In the genomic region with DNA sequence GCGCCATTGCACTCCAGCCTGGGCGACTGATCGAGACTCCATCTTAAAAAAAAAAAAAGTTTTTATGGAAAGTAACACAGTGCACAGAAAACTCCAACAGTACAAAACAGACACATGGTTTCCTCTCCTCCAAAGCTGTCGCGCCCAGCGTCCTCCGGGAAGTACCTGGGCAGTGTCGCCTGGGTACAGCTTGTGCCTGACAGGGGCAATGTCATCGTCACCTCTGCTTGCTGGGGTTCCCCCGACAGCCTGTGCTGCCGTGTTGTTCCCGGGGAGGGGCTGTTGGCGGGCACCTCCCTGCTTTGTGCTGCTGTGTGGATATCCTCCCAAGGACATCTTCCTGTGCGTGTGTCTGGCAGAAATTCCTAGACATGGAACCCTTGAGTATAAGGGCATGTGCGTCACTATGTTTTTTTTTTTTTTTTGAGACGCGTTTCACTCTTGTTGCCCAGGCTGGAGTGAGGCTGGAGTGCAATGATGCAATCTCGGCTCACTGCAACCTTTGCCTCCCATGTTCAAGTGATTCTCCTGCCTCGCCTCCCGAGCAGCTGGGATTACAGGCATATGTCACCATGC, we compare ENCODE assay signal across 2 cellular contexts.
TF ChIP-seq lines count a peak whose summit lies in the region.

No MANE protein-coding gene starts in this region.

TF ChIP-seq in H1, 55 proteins besides CTCF, POLR2A, EP300 and RAD21:
- TF ChIP-seq BRCA1 (IDR thresholded peaks at IDR 0.05; ENCODE audit: low read depth, low read length): no peak
- no peak for TF ChIP-seq KDM1A (IDR thresholded peaks at IDR 0.05; ENCODE audit: borderline replicate concordance, low read length)
- TF ChIP-seq ASH2L (IDR thresholded peaks at IDR 0.05; ENCODE audit: low read length): no peak
- no peak for TF ChIP-seq NRF1 (IDR thresholded peaks at IDR 0.05; ENCODE audit: low read depth, low read length)
- TF ChIP-seq HDAC2 (IDR thresholded peaks at IDR 0.05; ENCODE audit: borderline replicate concordance in 1 of 2, low read depth in 2 of 2, low read length in 2 of 2): no peak
- no peak for TF ChIP-seq TBP (IDR thresholded peaks at IDR 0.05; ENCODE audit: low read depth, low read length)
- TF ChIP-seq, protein P1, sequence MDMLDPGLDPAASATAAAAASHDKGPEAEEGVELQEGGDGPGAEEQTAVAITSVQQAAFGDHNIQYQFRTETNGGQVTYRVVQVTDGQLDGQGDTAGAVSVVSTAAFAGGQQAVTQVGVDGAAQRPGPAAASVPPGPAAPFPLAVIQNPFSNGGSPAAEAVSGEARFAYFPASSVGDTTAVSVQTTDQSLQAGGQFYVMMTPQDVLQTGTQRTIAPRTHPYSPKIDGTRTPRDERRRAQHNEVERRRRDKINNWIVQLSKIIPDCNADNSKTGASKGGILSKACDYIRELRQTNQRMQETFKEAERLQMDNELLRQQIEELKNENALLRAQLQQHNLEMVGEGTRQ (IDR thresholded peaks at IDR 0.05; ENCODE audit: low read length): no peak
- no peak for TF ChIP-seq RXRA (IDR thresholded peaks at IDR 0.05; ENCODE audit: insufficient read depth, low read depth, low read length)
- no peak for TF ChIP-seq SP4 (IDR thresholded peaks at IDR 0.05; ENCODE audit: low read length)
- TF ChIP-seq HDAC6 (IDR thresholded peaks at IDR 0.05; ENCODE audit: low read depth, low read length): no peak
- no peak for TF ChIP-seq BACH1 (IDR thresholded peaks at IDR 0.05; ENCODE audit: low read length)
- no peak for TF ChIP-seq SP2 (IDR thresholded peaks at IDR 0.05; ENCODE audit: low read length)
- no peak for TF ChIP-seq CHD2 (IDR thresholded peaks at IDR 0.05; ENCODE audit: low read length)
- TF ChIP-seq TCF12 (IDR thresholded peaks at IDR 0.05; ENCODE audit: low read depth, low read length): no peak
- TF ChIP-seq CTBP2 (IDR thresholded peaks at IDR 0.05; ENCODE audit: borderline replicate concordance, insufficient read depth, insufficient read length, low read length): no peak

TF ChIP-seq in HepG2, 621 proteins besides CTCF, POLR2A, EP300 and RAD21 (continues in another document):
- TF ChIP-seq XBP1 (CRISPR knock-in tag; IDR thresholded peaks at IDR 0.05) (no peak), HNF4A (CRISPR knock-in tag; IDR thresholded peaks at IDR 0.05) (peak; percentile 28; the same call in 1 of the 2 replicates), ZNF460 (CRISPR knock-in tag; IDR thresholded peaks at IDR 0.05; ENCODE audit: borderline replicate concordance) (peak; percentile 78; the same call in 1 of the 2 replicates), ZNF121 (CRISPR knock-in tag; IDR thresholded peaks at IDR 0.05) (peak; percentile 51; the same call in 1 of the 2 replicates), HOXA3 (CRISPR knock-in tag; IDR thresholded peaks at IDR 0.05) (0 out of 2 replicates have a peak, but pooled peaks have one; percentile 13), SOX6 (IDR thresholded peaks at IDR 0.05) (no peak), SOX6 (CRISPR knock-in tag; IDR thresholded peaks at IDR 0.05) (no peak), RFXAP (CRISPR knock-in tag; IDR thresholded peaks at IDR 0.05; ENCODE audit: borderline replicate concordance) (0 out of 2 replicates have a peak, but pooled peaks have one; percentile 37), GABPB1 (CRISPR knock-in tag; IDR thresholded peaks at IDR 0.05) (0 out of 2 replicates have a peak, but pooled peaks have one; percentile 15), CEBPB (IDR thresholded peaks at IDR 0.05; ENCODE audit: borderline replicate concordance, low read depth, low read length) (peak; percentile 89), SALL1 (CRISPR knock-in tag; IDR thresholded peaks at IDR 0.05) (peak; percentile 12), SAP130 (CRISPR knock-in tag; IDR thresholded peaks at IDR 0.05; ENCODE audit: low read depth) (peak; percentile 45), THAP11 (CRISPR knock-in tag; IDR thresholded peaks at IDR 0.05) (0 out of 2 replicates have a peak, but pooled peaks have one; percentile 21), ZNF761 (CRISPR knock-in tag; conservative IDR thresholded peaks at IDR 0.05) (0 out of 2 replicates have a peak, but pooled peaks have one; percentile 29), ATF7 (IDR thresholded peaks at IDR 0.05) (peak; percentile 64; the same call in 1 of the 2 replicates), ATF7 (CRISPR knock-in tag; IDR thresholded peaks at IDR 0.05) (peak; percentile 40; the same call in 1 of the 2 replicates), GFI1 (CRISPR knock-in tag; IDR thresholded peaks at IDR 0.05; ENCODE audit: borderline replicate concordance) (0 out of 2 replicates have a peak, but pooled peaks have one; percentile 40), ZNF556 (CRISPR knock-in tag; IDR thresholded peaks at IDR 0.05; ENCODE audit: borderline replicate concordance) (0 out of 2 replicates have a peak, but pooled peaks have one; percentile 25), NR2C2 (CRISPR knock-in tag; IDR thresholded peaks at IDR 0.05; ENCODE audit: borderline replicate concordance) (peak; percentile 38; the same call in 1 of the 2 replicates), CREB1 (IDR thresholded peaks at IDR 0.05) (peak; percentile 28; the same call in 1 of the 2 replicates), CREB1 (CRISPR knock-in tag; IDR thresholded peaks at IDR 0.05) (no peak), CEBPG (CRISPR knock-in tag; IDR thresholded peaks at IDR 0.05) (peak; percentile 90), POLR2G (IDR thresholded peaks at IDR 0.05; ENCODE audit: low read depth, low read length) (0 out of 2 replicates have a peak, but pooled peaks have one; percentile 25)
- TF ChIP-seq, protein P2, sequence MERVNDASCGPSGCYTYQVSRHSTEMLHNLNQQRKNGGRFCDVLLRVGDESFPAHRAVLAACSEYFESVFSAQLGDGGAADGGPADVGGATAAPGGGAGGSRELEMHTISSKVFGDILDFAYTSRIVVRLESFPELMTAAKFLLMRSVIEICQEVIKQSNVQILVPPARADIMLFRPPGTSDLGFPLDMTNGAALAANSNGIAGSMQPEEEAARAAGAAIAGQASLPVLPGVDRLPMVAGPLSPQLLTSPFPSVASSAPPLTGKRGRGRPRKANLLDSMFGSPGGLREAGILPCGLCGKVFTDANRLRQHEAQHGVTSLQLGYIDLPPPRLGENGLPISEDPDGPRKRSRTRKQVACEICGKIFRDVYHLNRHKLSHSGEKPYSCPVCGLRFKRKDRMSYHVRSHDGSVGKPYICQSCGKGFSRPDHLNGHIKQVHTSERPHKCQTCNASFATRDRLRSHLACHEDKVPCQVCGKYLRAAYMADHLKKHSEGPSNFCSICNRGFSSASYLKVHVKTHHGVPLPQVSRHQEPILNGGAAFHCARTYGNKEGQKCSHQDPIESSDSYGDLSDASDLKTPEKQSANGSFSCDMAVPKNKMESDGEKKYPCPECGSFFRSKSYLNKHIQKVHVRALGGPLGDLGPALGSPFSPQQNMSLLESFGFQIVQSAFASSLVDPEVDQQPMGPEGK (CRISPR knock-in tag; IDR thresholded peaks at IDR 0.05): peak; percentile 74
- TF ChIP-seq, protein P3, sequence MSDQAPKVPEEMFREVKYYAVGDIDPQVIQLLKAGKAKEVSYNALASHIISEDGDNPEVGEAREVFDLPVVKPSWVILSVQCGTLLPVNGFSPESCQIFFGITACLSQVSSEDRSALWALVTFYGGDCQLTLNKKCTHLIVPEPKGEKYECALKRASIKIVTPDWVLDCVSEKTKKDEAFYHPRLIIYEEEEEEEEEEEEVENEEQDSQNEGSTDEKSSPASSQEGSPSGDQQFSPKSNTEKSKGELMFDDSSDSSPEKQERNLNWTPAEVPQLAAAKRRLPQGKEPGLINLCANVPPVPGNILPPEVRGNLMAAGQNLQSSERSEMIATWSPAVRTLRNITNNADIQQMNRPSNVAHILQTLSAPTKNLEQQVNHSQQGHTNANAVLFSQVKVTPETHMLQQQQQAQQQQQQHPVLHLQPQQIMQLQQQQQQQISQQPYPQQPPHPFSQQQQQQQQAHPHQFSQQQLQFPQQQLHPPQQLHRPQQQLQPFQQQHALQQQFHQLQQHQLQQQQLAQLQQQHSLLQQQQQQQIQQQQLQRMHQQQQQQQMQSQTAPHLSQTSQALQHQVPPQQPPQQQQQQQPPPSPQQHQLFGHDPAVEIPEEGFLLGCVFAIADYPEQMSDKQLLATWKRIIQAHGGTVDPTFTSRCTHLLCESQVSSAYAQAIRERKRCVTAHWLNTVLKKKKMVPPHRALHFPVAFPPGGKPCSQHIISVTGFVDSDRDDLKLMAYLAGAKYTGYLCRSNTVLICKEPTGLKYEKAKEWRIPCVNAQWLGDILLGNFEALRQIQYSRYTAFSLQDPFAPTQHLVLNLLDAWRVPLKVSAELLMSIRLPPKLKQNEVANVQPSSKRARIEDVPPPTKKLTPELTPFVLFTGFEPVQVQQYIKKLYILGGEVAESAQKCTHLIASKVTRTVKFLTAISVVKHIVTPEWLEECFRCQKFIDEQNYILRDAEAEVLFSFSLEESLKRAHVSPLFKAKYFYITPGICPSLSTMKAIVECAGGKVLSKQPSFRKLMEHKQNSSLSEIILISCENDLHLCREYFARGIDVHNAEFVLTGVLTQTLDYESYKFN (CRISPR knock-in tag; conservative IDR thresholded peaks at IDR 0.05): 0 out of 2 replicates have a peak, but pooled peaks have one; percentile 17
- TF ChIP-seq, protein P4, sequence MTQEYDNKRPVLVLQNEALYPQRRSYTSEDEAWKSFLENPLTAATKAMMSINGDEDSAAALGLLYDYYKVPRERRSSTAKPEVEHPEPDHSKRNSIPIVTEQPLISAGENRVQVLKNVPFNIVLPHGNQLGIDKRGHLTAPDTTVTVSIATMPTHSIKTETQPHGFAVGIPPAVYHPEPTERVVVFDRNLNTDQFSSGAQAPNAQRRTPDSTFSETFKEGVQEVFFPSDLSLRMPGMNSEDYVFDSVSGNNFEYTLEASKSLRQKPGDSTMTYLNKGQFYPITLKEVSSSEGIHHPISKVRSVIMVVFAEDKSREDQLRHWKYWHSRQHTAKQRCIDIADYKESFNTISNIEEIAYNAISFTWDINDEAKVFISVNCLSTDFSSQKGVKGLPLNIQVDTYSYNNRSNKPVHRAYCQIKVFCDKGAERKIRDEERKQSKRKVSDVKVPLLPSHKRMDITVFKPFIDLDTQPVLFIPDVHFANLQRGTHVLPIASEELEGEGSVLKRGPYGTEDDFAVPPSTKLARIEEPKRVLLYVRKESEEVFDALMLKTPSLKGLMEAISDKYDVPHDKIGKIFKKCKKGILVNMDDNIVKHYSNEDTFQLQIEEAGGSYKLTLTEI (CRISPR knock-in tag; conservative IDR thresholded peaks at IDR 0.05): no peak
- TF ChIP-seq, protein P5, sequence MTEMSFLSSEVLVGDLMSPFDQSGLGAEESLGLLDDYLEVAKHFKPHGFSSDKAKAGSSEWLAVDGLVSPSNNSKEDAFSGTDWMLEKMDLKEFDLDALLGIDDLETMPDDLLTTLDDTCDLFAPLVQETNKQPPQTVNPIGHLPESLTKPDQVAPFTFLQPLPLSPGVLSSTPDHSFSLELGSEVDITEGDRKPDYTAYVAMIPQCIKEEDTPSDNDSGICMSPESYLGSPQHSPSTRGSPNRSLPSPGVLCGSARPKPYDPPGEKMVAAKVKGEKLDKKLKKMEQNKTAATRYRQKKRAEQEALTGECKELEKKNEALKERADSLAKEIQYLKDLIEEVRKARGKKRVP (CRISPR knock-in tag; IDR thresholded peaks at IDR 0.05): peak in 1 of 2 experiments; percentile 96; a peak in 2 of 4 replicates
- TF ChIP-seq, protein P6, sequence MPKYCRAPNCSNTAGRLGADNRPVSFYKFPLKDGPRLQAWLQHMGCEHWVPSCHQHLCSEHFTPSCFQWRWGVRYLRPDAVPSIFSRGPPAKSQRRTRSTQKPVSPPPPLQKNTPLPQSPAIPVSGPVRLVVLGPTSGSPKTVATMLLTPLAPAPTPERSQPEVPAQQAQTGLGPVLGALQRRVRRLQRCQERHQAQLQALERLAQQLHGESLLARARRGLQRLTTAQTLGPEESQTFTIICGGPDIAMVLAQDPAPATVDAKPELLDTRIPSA (CRISPR knock-in tag; IDR thresholded peaks at IDR 0.05; ENCODE audit: borderline replicate concordance): no peak
- TF ChIP-seq, protein P7, sequence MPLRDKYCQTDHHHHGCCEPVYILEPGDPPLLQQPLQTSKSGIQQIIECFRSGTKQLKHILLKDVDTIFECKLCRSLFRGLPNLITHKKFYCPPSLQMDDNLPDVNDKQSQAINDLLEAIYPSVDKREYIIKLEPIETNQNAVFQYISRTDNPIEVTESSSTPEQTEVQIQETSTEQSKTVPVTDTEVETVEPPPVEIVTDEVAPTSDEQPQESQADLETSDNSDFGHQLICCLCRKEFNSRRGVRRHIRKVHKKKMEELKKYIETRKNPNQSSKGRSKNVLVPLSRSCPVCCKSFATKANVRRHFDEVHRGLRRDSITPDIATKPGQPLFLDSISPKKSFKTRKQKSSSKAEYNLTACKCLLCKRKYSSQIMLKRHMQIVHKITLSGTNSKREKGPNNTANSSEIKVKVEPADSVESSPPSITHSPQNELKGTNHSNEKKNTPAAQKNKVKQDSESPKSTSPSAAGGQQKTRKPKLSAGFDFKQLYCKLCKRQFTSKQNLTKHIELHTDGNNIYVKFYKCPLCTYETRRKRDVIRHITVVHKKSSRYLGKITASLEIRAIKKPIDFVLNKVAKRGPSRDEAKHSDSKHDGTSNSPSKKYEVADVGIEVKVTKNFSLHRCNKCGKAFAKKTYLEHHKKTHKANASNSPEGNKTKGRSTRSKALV (CRISPR knock-in tag; IDR thresholded peaks at IDR 0.05): 0 out of 2 replicates have a peak, but pooled peaks have one; percentile 16
- TF ChIP-seq, protein P8, sequence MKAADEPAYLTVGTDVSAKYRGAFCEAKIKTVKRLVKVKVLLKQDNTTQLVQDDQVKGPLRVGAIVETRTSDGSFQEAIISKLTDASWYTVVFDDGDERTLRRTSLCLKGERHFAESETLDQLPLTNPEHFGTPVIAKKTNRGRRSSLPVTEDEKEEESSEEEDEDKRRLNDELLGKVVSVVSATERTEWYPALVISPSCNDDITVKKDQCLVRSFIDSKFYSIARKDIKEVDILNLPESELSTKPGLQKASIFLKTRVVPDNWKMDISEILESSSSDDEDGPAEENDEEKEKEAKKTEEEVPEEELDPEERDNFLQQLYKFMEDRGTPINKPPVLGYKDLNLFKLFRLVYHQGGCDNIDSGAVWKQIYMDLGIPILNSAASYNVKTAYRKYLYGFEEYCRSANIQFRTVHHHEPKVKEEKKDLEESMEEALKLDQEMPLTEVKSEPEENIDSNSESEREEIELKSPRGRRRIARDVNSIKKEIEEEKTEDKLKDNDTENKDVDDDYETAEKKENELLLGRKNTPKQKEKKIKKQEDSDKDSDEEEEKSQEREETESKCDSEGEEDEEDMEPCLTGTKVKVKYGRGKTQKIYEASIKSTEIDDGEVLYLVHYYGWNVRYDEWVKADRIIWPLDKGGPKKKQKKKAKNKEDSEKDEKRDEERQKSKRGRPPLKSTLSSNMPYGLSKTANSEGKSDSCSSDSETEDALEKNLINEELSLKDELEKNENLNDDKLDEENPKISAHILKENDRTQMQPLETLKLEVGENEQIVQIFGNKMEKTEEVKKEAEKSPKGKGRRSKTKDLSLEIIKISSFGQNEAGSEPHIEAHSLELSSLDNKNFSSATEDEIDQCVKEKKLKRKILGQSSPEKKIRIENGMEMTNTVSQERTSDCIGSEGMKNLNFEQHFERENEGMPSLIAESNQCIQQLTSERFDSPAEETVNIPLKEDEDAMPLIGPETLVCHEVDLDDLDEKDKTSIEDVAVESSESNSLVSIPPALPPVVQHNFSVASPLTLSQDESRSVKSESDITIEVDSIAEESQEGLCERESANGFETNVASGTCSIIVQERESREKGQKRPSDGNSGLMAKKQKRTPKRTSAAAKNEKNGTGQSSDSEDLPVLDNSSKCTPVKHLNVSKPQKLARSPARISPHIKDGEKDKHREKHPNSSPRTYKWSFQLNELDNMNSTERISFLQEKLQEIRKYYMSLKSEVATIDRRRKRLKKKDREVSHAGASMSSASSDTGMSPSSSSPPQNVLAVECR (CRISPR knock-in tag; IDR thresholded peaks at IDR 0.05; ENCODE audit: borderline replicate concordance): peak; percentile 27; the same call in 1 of the 2 replicates
